In genomic region chr11:48045536-48045935, GRCh38 we compare ENCODE assay signal across 15 cellular contexts.
"Had no signal": no experiment of that assay in that cellular context is flagged by ENCODE, and none has a peak within 500 bp of the region (broad histone marks: within the 10 kb centered on the region; RNA-seq: fewer than 3 reads in every experiment).

No MANE protein-coding gene starts in this region.

- H3K4me3 ChIP-seq: pancreas had no signal

- H3K9me3 ChIP-seq: pancreas had no signal

- ATAC-seq: activated naive CD4-positive, alpha-beta T cell treated with anti-CD3 and anti-CD28 coated beads, Interleukin-2, amount 50 U/mL, for 72 hours; left ventricle myocardium superior; pancreas; T-cell had no signal

- H3K27me3 ChIP-seq: pancreas had no signal

- H3K4me3 Mint-ChIP-seq: activated CD4-positive, alpha-beta T cell treated with anti-CD3 and anti-CD28 coated beads, Interleukin-2, amount 10 ng/mL, durations not matched to agents 7 days and 5 days; neural crest cell had no signal

- H3K9me3 Mint-ChIP-seq: activated naive CD4-positive, alpha-beta T cell treated with anti-CD3 and anti-CD28 coated beads, Interleukin-2, amount 50 U/mL, for 72 hours; neural crest cell; T-cell had no signal

- H3K36me3 ChIP-seq: pancreas had no signal

- H3K27ac ChIP-seq: pancreas had no signal

- H3K27me3 Mint-ChIP-seq: activated CD4-positive, alpha-beta T cell treated with anti-CD3 and anti-CD28 coated beads, Interleukin-2, amount 10 ng/mL, durations not matched to agents 7 days and 5 days; T-cell had no signal

- DNase-seq: activated CD4-positive, alpha-beta T cell treated with anti-CD3 and anti-CD28 coated beads, Interleukin-2, amount 10 ng/mL, durations not matched to agents 7 days and 5 days; activated effector memory CD4-positive, alpha-beta T cell treated with anti-CD3 and anti-CD28 coated beads, Interleukin-2, amount 50 U/mL, for 16 hours; activated T-cell treated with anti-CD3 and anti-CD28 coated beads for 4 hours; amygdala; left ventricle myocardium superior; mesendoderm; pancreas; retina; stimulated activated CD4-positive, alpha-beta T cell treated with anti-CD3 and anti-CD28 coated beads, Interleukin-15, amount 100 ng/mL, for 24 hours; stimulated activated CD4-positive, alpha-beta T cell treated with anti-CD3 and anti-CD28 coated beads, Interleukin-4, amount 100 ng/mL, for 4 hours; T-cell; T1000; trophoblast cell had no signal
